ENCODE assay signal across 11 cellular contexts in genomic region chr3:183044547-183045229, GRCh38. TPM values are rescaled to one million over a fixed set of nuclear protein-coding genes. Genes with fewer than 3 reads are reported as not detected.
DNase-seq lines count a peak whose midpoint lies in the region; ATAC-seq and TF ChIP-seq lines count a peak whose summit lies in the region.
"Had no signal": no experiment of that assay in that cellular context is flagged by ENCODE, and none has a peak within 500 bp of the region (broad histone marks: within the 10 kb centered on the region; RNA-seq: fewer than 3 reads in every experiment).

No MANE protein-coding gene starts in this region.

- H3K27me3 Mint-ChIP-seq in CD4-positive, alpha-beta memory T cell, result no peaks in the 10 kb centered on the region
- H3K27me3 Mint-ChIP-seq: activated CD4-positive, alpha-beta memory T cell treated with anti-CD3 and anti-CD28 coated beads, Interleukin-2, amount 10 ng/mL, durations not matched to agents 7 days and 5 days; CD4-positive, CD25-positive, alpha-beta regulatory T cell had no signal

- H3K36me3 Mint-ChIP-seq in CD4-positive, alpha-beta memory T cell, result peaks cover 44 to 54% of the 10 kb centered on the region in 2 donors

- no peaks in the 10 kb centered on the region for H3K27me3 ChIP-seq in Peyer's patch
- no peaks in the 10 kb centered on the region for H3K27me3 ChIP-seq in CD4-positive, alpha-beta memory T cell (ENCODE audit: insufficient read depth, low read length)
- H3K27me3 ChIP-seq: right lobe of liver had no signal

- intact Hi-C loops in CD4-positive, alpha-beta memory T cell (cut with micrococcal nuclease), result no loop called here

- POLR2A ChIA-PET in CD4-positive, alpha-beta memory T cell (lab: Charles Lee; ENCODE audit: partially characterized antibody), result no interaction called here

- no peak overlapping the region for H3K27ac Mint-ChIP-seq in CD4-positive, alpha-beta memory T cell
- H3K27ac Mint-ChIP-seq: activated CD4-positive, alpha-beta memory T cell treated with anti-CD3 and anti-CD28 coated beads, Interleukin-2, amount 10 ng/mL, durations not matched to agents 7 days and 5 days; CD4-positive, CD25-positive, alpha-beta regulatory T cell had no signal

- no peak overlapping the region for H3K4me3 Mint-ChIP-seq in CD4-positive, alpha-beta memory T cell
- H3K4me3 Mint-ChIP-seq: activated CD4-positive, alpha-beta memory T cell treated with anti-CD3 and anti-CD28 coated beads, Interleukin-2, amount 10 ng/mL, durations not matched to agents 7 days and 5 days; CD4-positive, CD25-positive, alpha-beta regulatory T cell had no signal

- H3K9me3 Mint-ChIP-seq in CD4-positive, alpha-beta memory T cell, result no peaks in the 10 kb centered on the region
- H3K9me3 Mint-ChIP-seq: activated CD4-positive, alpha-beta memory T cell treated with anti-CD3 and anti-CD28 coated beads, Interleukin-2, amount 10 ng/mL, durations not matched to agents 7 days and 5 days; CD4-positive, CD25-positive, alpha-beta regulatory T cell had no signal

- DNase-seq in Peyer's patch (peak in 2 of 3 donors; percentile 73 to 75), activated T-cell treated with anti-CD3 and anti-CD28 coated beads for 4 hours (no peak), activated gamma-delta T cell treated with Interleukin-2 at 50 U/mL for 16 hours (no peak)
- no peak for DNase-seq in CD4-positive, alpha-beta memory T cell
- no peak for DNase-seq in activated effector memory CD4-positive, alpha-beta T cell treated with Interleukin-2 at 50 U/mL for 16 hours
- DNase-seq: activated CD4-positive, alpha-beta memory T cell treated with anti-CD3 and anti-CD28 coated beads, Interleukin-2, amount 10 ng/mL, durations not matched to agents 7 days and 5 days; CD4-positive, CD25-positive, alpha-beta regulatory T cell; right lobe of liver had no signal

- H3K4me3 ChIP-seq in Peyer's patch, result no peak overlapping the region
- no peak overlapping the region for H3K4me3 ChIP-seq in CD4-positive, alpha-beta memory T cell (ENCODE audit: low read length in 2 of 2)
- H3K4me3 ChIP-seq: right lobe of liver had no signal

- CTCF ChIA-PET in CD4-positive, alpha-beta memory T cell (lab: Charles Lee; ENCODE audit: partially characterized antibody), result no interaction called here

- H3K36me3 ChIP-seq in Peyer's patch, result peaks cover 0 to 57% (median 0%) of the 10 kb centered on the region in 3 donors
- peaks cover 26% of the 10 kb centered on the region for H3K36me3 ChIP-seq in CD4-positive, alpha-beta memory T cell (ENCODE audit: insufficient read depth, low read length)

- TF ChIP-seq POLR2A in Peyer's patch (IDR thresholded peaks at IDR 0.05), result no peak

- no peaks in the 10 kb centered on the region for H3K4me1 ChIP-seq in Peyer's patch
- H3K4me1 ChIP-seq in CD4-positive, alpha-beta memory T cell (ENCODE audit: insufficient read depth, low read length), result no peaks in the 10 kb centered on the region

- no peaks in the 10 kb centered on the region for H3K9me3 ChIP-seq in Peyer's patch
- H3K9me3 ChIP-seq in CD4-positive, alpha-beta memory T cell (ENCODE audit: control insufficient read depth in 1 of 2, low read length in 2 of 2), result no peaks in the 10 kb centered on the region
- H3K9me3 ChIP-seq: right lobe of liver had no signal

- peaks cover 0 to 7% (median 1%) of the 10 kb centered on the region in 4 donors for H3K4me1 Mint-ChIP-seq in CD4-positive, alpha-beta memory T cell

- peak overlapping the region in 1 of 4 donors; percentile 32 for H3K27ac ChIP-seq in Peyer's patch
- H3K27ac ChIP-seq in CD4-positive, alpha-beta memory T cell (ENCODE audit: low read depth, low read length), result no peak overlapping the region
- H3K27ac ChIP-seq: right lobe of liver had no signal

- ATAC-seq in GM18508 (IDR thresholded peaks at IDR 0.05; ENCODE audit: insufficient read depth, unreplicated experiment) (peak; percentile 94), GM21381 (IDR thresholded peaks at IDR 0.05; ENCODE audit: unreplicated experiment) (peak; percentile 99), HG03064 (IDR thresholded peaks at IDR 0.05; ENCODE audit: low read depth, unreplicated experiment) (peak; percentile 94)
- ATAC-seq: right lobe of liver had no signal

- no peak for TF ChIP-seq CTCF in Peyer's patch (IDR thresholded peaks at IDR 0.05)

RNA-seq across cellular contexts. Expression of gene MCCC1, which starts 54.6 kb away (rescaled TPM):
- total RNA-seq in Peyer's patch, result 10 to 100 TPM; 20.3 to 57.8 (median 21.9) TPM
- total RNA-seq in CD4-positive, alpha-beta memory T cell, result 10 to 100 TPM; 27.0 to 29.9 TPM
- polyA plus RNA-seq in CD4-positive, alpha-beta memory T cell, result 10 to 100 TPM; 28.1 to 43.8 TPM

Comparison
In these comparisons a context has a peak if more than half of its experiments do, and no peak if none do; other contexts are left out.
1. DNase-seq: peak in Peyer's patch (2 of 3); none in CD4-positive, alpha-beta memory T cell (0 of 5), activated T-cell treated with anti-CD3 and anti-CD28 coated beads for 4 hours (single experiment), activated effector memory CD4-positive, alpha-beta T cell treated with Interleukin-2 at 50 U/mL for 16 hours (single experiment) and activated gamma-delta T cell treated with Interleukin-2 at 50 U/mL for 16 hours (single experiment).
2. Peak in every context shown above with its lines, with median percentiles within 50 percentile points of each other: ATAC-seq.